ENCODE assay signal across 10 cellular contexts in genomic region chr2:70010222-70011111, GRCh38. TPM values are rescaled to one million over a fixed set of nuclear protein-coding genes. Genes with fewer than 3 reads are reported as not detected.
DNase-seq lines count a peak whose midpoint lies in the region; ATAC-seq and TF ChIP-seq lines count a peak whose summit lies in the region.
"Had no signal": no experiment of that assay in that cellular context is flagged by ENCODE, and none has a peak within 500 bp of the region (broad histone marks: within the 10 kb centered on the region; RNA-seq: fewer than 3 reads in every experiment).

No MANE protein-coding gene starts in this region.

- peaks cover 0 to 13% (median 4%) of the 10 kb centered on the region in 4 donors for H3K4me1 ChIP-seq in stomach

- no peaks in the 10 kb centered on the region for H3K27me3 Mint-ChIP-seq in activated CD4-positive, alpha-beta memory T cell treated with anti-CD3 and anti-CD28 coated beads for 36 hours
- no peaks in the 10 kb centered on the region for H3K27me3 Mint-ChIP-seq in activated CD4-positive, alpha-beta memory T cell treated with anti-CD3 and anti-CD28 coated beads, Interleukin-2, amount 10 ng/mL, durations not matched to agents 7 days and 5 days
- H3K27me3 Mint-ChIP-seq: IgD-negative memory B cell had no signal

- ATAC-seq in GM18520 (IDR thresholded peaks at IDR 0.05; ENCODE audit: unreplicated experiment): no peak

- no peak overlapping the region for H3K4me3 ChIP-seq in stomach
- H3K4me3 ChIP-seq: PC-9 had no signal

- peak overlapping the region; percentile 11 for H3K27ac Mint-ChIP-seq in activated CD4-positive, alpha-beta memory T cell treated with anti-CD3 and anti-CD28 coated beads for 36 hours
- no peak overlapping the region for H3K27ac Mint-ChIP-seq in activated CD4-positive, alpha-beta memory T cell treated with anti-CD3 and anti-CD28 coated beads, Interleukin-2, amount 10 ng/mL, durations not matched to agents 7 days and 5 days

- TF ChIP-seq EP300 in stomach (IDR thresholded peaks at IDR 0.05): no peak

- 30 to 56% (median 46%) methylated on average over 7 of the region's 7 CpGs for WGBS in stomach, 5 donors

- CTCF ChIA-PET in activated CD4-positive, alpha-beta memory T cell treated with anti-CD3 and anti-CD28 coated beads for 36 hours (lab: Charles Lee): no interaction called here
- CTCF ChIA-PET in activated CD4-positive, alpha-beta memory T cell treated with anti-CD3 and anti-CD28 coated beads, Interleukin-2, amount 10 ng/mL, durations not matched to agents 7 days and 5 days (lab: Charles Lee): no interaction called here

- no peaks in the 10 kb centered on the region for H3K27me3 ChIP-seq in stomach

- peaks cover 12% of the 10 kb centered on the region for H3K36me3 Mint-ChIP-seq in activated CD4-positive, alpha-beta memory T cell treated with anti-CD3 and anti-CD28 coated beads for 36 hours
- peaks cover 27% of the 10 kb centered on the region for H3K36me3 Mint-ChIP-seq in activated CD4-positive, alpha-beta memory T cell treated with anti-CD3 and anti-CD28 coated beads, Interleukin-2, amount 10 ng/mL, durations not matched to agents 7 days and 5 days (ENCODE audit: low read depth)

- intact Hi-C loops in activated CD4-positive, alpha-beta memory T cell treated with anti-CD3 and anti-CD28 coated beads for 36 hours (cut with micrococcal nuclease): no loop called here
- intact Hi-C loops in stomach (cut with DNase I; ENCODE audit: low total_unique reads): no loop called here

- H3K4me3 Mint-ChIP-seq in activated CD4-positive, alpha-beta memory T cell treated with anti-CD3 and anti-CD28 coated beads for 36 hours: no peak overlapping the region
- H3K4me3 Mint-ChIP-seq in activated CD4-positive, alpha-beta memory T cell treated with anti-CD3 and anti-CD28 coated beads, Interleukin-2, amount 10 ng/mL, durations not matched to agents 7 days and 5 days: no peak overlapping the region

- no peak for TF ChIP-seq POLR2A in stomach (IDR thresholded peaks at IDR 0.05)

- H3K9me3 Mint-ChIP-seq in activated CD4-positive, alpha-beta memory T cell treated with anti-CD3 and anti-CD28 coated beads for 36 hours: no peaks in the 10 kb centered on the region
- H3K9me3 Mint-ChIP-seq in activated CD4-positive, alpha-beta memory T cell treated with anti-CD3 and anti-CD28 coated beads, Interleukin-2, amount 10 ng/mL, durations not matched to agents 7 days and 5 days: peaks cover 2% of the 10 kb centered on the region
- H3K9me3 Mint-ChIP-seq: IgD-negative memory B cell had no signal

- POLR2A ChIA-PET in activated CD4-positive, alpha-beta memory T cell treated with anti-CD3 and anti-CD28 coated beads for 36 hours (lab: Charles Lee): no interaction called here
- POLR2A ChIA-PET in activated CD4-positive, alpha-beta memory T cell treated with anti-CD3 and anti-CD28 coated beads, Interleukin-2, amount 10 ng/mL, durations not matched to agents 7 days and 5 days (lab: Charles Lee): no interaction called here

- TF ChIP-seq CTCF in stomach (IDR thresholded peaks at IDR 0.05): no peak

- no peaks in the 10 kb centered on the region for H3K9me3 ChIP-seq in stomach

- peaks cover 11% of the 10 kb centered on the region for H3K4me1 Mint-ChIP-seq in activated CD4-positive, alpha-beta memory T cell treated with anti-CD3 and anti-CD28 coated beads for 36 hours (ENCODE audit: low read depth)
- peaks cover 11% of the 10 kb centered on the region for H3K4me1 Mint-ChIP-seq in activated CD4-positive, alpha-beta memory T cell treated with anti-CD3 and anti-CD28 coated beads, Interleukin-2, amount 10 ng/mL, durations not matched to agents 7 days and 5 days

- peak overlapping the region; percentile 29 to 73 (median 66) for H3K27ac ChIP-seq in stomach
- H3K27ac ChIP-seq: PC-9 had no signal

- DNase-seq in activated CD4-positive, alpha-beta memory T cell treated with anti-CD3 and anti-CD28 coated beads for 36 hours: no peak
- DNase-seq in activated CD4-positive, alpha-beta memory T cell treated with anti-CD3 and anti-CD28 coated beads, Interleukin-2, amount 10 ng/mL, durations not matched to agents 7 days and 5 days: no peak
- DNase-seq in OCI-M1 (lab: John Stamatoyannopoulos, UW): peak; percentile 92
- peak; percentile 47 for DNase-seq in fibroblast of peridontal ligament (ENCODE audit: extremely low read depth)
- peak; percentile 64 for DNase-seq in stomach
- no peak for DNase-seq in AG08395 (ENCODE audit: low spot score)
- no peak for DNase-seq in NCI-H187 (lab: John Stamatoyannopoulos, UW)

- peaks cover 0 to 5% (median 0%) of the 10 kb centered on the region in 4 donors for H3K36me3 ChIP-seq in stomach

RNA-seq across cellular contexts. Expression of gene ASPRV1, which starts 49.0 kb away (rescaled TPM):
- under 1 TPM; 0.63 to 0.71 TPM for total RNA-seq in activated CD4-positive, alpha-beta memory T cell treated with anti-CD3 and anti-CD28 coated beads for 36 hours
- total RNA-seq in activated CD4-positive, alpha-beta memory T cell treated with anti-CD3 and anti-CD28 coated beads, Interleukin-2, amount 10 ng/mL, durations not matched to agents 7 days and 5 days: under 1 TPM; 0.98 TPM
- total RNA-seq in stomach: 1 to 10 TPM in 3 of 5 donors, not detected in 2; 2.0 to 6.4 (median 3.5) TPM
- polyA plus RNA-seq in stomach: under 1 TPM; 0.44 to 0.90 (median 0.46) TPM

Comparison
In these comparisons a context has a peak if more than half of its experiments do, and no peak if none do; other contexts are left out.
1. DNase-seq: peak in OCI-M1 (single experiment), fibroblast of peridontal ligament (single experiment) and stomach (single experiment); none in activated CD4-positive, alpha-beta memory T cell treated with anti-CD3 and anti-CD28 coated beads for 36 hours (single experiment), activated CD4-positive, alpha-beta memory T cell treated with anti-CD3 and anti-CD28 coated beads, Interleukin-2, amount 10 ng/mL, durations not matched to agents 7 days and 5 days (single experiment), AG08395 (single experiment) and NCI-H187 (0 of 2).